Comparison of ENCODE assay signal across 8 cellular contexts in genomic region chr3:172317984-172318383, GRCh38.
DNase-seq lines count a peak whose midpoint lies in the region; ATAC-seq and TF ChIP-seq lines count a peak whose summit lies in the region.

No MANE protein-coding gene starts in this region.

- intact Hi-C loops in adrenal gland (cut with DNase I) (no loop called here), spleen (cut with DNase I; ENCODE audit: low total_unique reads) (no loop called here)

- TF ChIP-seq CTCF in KMS-11 (conservative IDR thresholded peaks at IDR 0.05; ENCODE audit: low read depth, low read length): no peak
- TF ChIP-seq CTCF in adrenal gland (IDR thresholded peaks at IDR 0.05): no peak
- no peak for TF ChIP-seq CTCF in spleen (IDR thresholded peaks at IDR 0.05 in 8 of 11, conservative IDR thresholded peaks at IDR 0.05 in 3 of 11)

- H3K4me1 ChIP-seq in ACC112 (ENCODE audit: control insufficient read depth, insufficient read depth, low read length, unreplicated experiment) (peaks cover 82% of the 10 kb centered on the region), KMS-11 (ENCODE audit: low read depth, poor library complexity, severe bottlenecking) (peaks cover 19% of the 10 kb centered on the region), adrenal gland (replicated peaks in 1 of 2) (peaks cover 61 to 82% of the 10 kb centered on the region in 2 donors), spleen (peaks cover 0 to 66% (median 31%) of the 10 kb centered on the region in 6 donors)

- H3K4me3 ChIP-seq in ACC112 (ENCODE audit: low read depth, low read length) (peak overlapping the region; percentile 37; the same call in 1 of the 2 replicates), KMS-11 (IDR thresholded peaks at IDR 0.05; ENCODE audit: insufficient read depth, low read depth, low read length) (no peak overlapping the region), adrenal gland (no peak overlapping the region), spleen (no peak overlapping the region)

- H4K20me1 ChIP-seq in KMS-11 (ENCODE audit: insufficient read depth): no peaks in the 10 kb centered on the region

- peak overlapping the region; percentile 99 for H3K27ac ChIP-seq in ACC112 (ENCODE audit: low read depth, low read length)
- peak overlapping the region; percentile 15; the same call in 1 of the 2 replicates for H3K27ac ChIP-seq in KMS-11
- H3K27ac ChIP-seq in adrenal gland: peak overlapping the region in 4 of 5 donors; percentile 15 to 86 (median 79)
- peak overlapping the region in 7 of 8 donors; percentile 56 to 83 (median 66) for H3K27ac ChIP-seq in spleen

- H3K36me3 ChIP-seq in ACC112 (ENCODE audit: insufficient read depth, low read length): peaks cover 42% of the 10 kb centered on the region
- H3K36me3 ChIP-seq in KMS-11 (ENCODE audit: insufficient read depth): no peaks in the 10 kb centered on the region; the same call in 1 of the 2 replicates
- H3K36me3 ChIP-seq in adrenal gland (replicated peaks in 1 of 2): peaks cover 0 to 12% of the 10 kb centered on the region in 2 donors
- H3K36me3 ChIP-seq in spleen: peaks cover 0 to 69% (median 2%) of the 10 kb centered on the region in 6 donors

- H3K36me3 Mint-ChIP-seq in immature natural killer cell: peaks cover 8 to 42% (median 10%) of the 10 kb centered on the region in 3 donors

- H3K27me3 ChIP-seq in ACC112 (ENCODE audit: insufficient read depth, low read length) (no peaks in the 10 kb centered on the region), KMS-11 (ENCODE audit: insufficient read depth, low read depth) (no peaks in the 10 kb centered on the region), adrenal gland (no peaks in the 10 kb centered on the region), spleen (replicated peaks in 1 of 7) (no peaks in the 10 kb centered on the region)

- H3K4me3 Mint-ChIP-seq in immature natural killer cell: no peak overlapping the region

- H3K79me2 ChIP-seq in ACC112 (ENCODE audit: control insufficient read depth, insufficient read depth, low read length, unreplicated experiment): peaks cover 24% of the 10 kb centered on the region
- no peaks in the 10 kb centered on the region for H3K79me2 ChIP-seq in KMS-11 (ENCODE audit: insufficient read depth, low read depth)

- H2AFZ ChIP-seq in ACC112 (ENCODE audit: low read length, unreplicated experiment): no peak overlapping the region
- no peak overlapping the region for H2AFZ ChIP-seq in KMS-11 (ENCODE audit: low read depth)

- no peaks in the 10 kb centered on the region for H3K9me3 ChIP-seq in adrenal gland (replicated peaks in 1 of 3)
- H3K9me3 ChIP-seq in spleen: no peaks in the 10 kb centered on the region

- 0 to 6% (median 0%) methylated on average over 1 of the region's 1 CpG for WGBS in adrenal gland, 4 donors
- 0 to 36% (median 16%) methylated on average over 1 of the region's 1 CpG for WGBS in spleen, 5 donors

- H3K27me3 Mint-ChIP-seq in immature natural killer cell (ENCODE audit: low read depth in 3 of 3): peaks cover 0 to 14% (median 2%) of the 10 kb centered on the region in 3 donors

- peak; percentile 57 for ATAC-seq in GM19025 (IDR thresholded peaks at IDR 0.05; ENCODE audit: low read depth, unreplicated experiment)
- ATAC-seq in HG03025 (IDR thresholded peaks at IDR 0.05; ENCODE audit: low FRiP score, unreplicated experiment): no peak

- peaks cover 10 to 31% of the 10 kb centered on the region in 2 donors for H3K4me1 Mint-ChIP-seq in immature natural killer cell

- no peak overlapping the region for H3K4me2 ChIP-seq in KMS-11

- TF ChIP-seq POLR2A in adrenal gland (IDR thresholded peaks at IDR 0.05) (no peak), spleen (IDR thresholded peaks at IDR 0.05) (no peak)

- DNase-seq in adrenal gland: peak in 6 of 7 donors; percentile 35 to 66 (median 49)
- no peak for DNase-seq in immature natural killer cell
- no peak for DNase-seq in spleen
- DNase-seq in NCI-H2227 (lab: John Stamatoyannopoulos, UW; ENCODE audit: unreplicated experiment): no peak

- peak overlapping the region; percentile 11 to 70 (median 32) for H3K27ac Mint-ChIP-seq in immature natural killer cell

- H3K9ac ChIP-seq in KMS-11: no peak overlapping the region

- no peaks in the 10 kb centered on the region for H3K9me3 Mint-ChIP-seq in immature natural killer cell

Comparison
In these comparisons a context has a peak if more than half of its experiments do, and no peak if none do; other contexts are left out.
1. H3K27ac ChIP-seq: peak in every context shown above with its lines; median percentile 99 in ACC112; 79 in adrenal gland; 66 in spleen; 15 in KMS-11.
2. DNase-seq: peak in adrenal gland (6 of 7); none in immature natural killer cell (0 of 3), spleen (single experiment) and NCI-H2227 (single experiment).